11 cellular contexts compared by ENCODE assay signal in genomic region chr18:70418551-70419311, GRCh38.
A peak's percentile ranks its signal among the peaks of the same experiment; 100 is the strongest.
DNase-seq lines count a peak whose midpoint lies in the region; ATAC-seq lines count a peak whose summit lies in the region.
"Had no signal": no experiment of that assay in that cellular context is flagged by ENCODE, and none has a peak within 500 bp of the region (broad histone marks: within the 10 kb centered on the region; RNA-seq: fewer than 3 reads in every experiment).

No MANE protein-coding gene starts in this region.

- peaks cover 12% of the 10 kb centered on the region for H3K27me3 Mint-ChIP-seq in activated naive CD8-positive, alpha-beta T cell treated with anti-CD3 and anti-CD28 coated beads, Interleukin-2, amount 50 U/mL, for 24 hours
- peaks cover 17% of the 10 kb centered on the region for H3K27me3 Mint-ChIP-seq in activated naive CD8-positive, alpha-beta T cell treated with anti-CD3 and anti-CD28 coated beads for 36 hours

- H3K4me1 Mint-ChIP-seq in activated naive CD8-positive, alpha-beta T cell treated with anti-CD3 and anti-CD28 coated beads, Interleukin-2, amount 50 U/mL, for 24 hours = peaks cover 14% of the 10 kb centered on the region
- H3K4me1 Mint-ChIP-seq in activated naive CD8-positive, alpha-beta T cell treated with anti-CD3 and anti-CD28 coated beads for 36 hours = peaks cover 12% of the 10 kb centered on the region
- H3K4me1 Mint-ChIP-seq: B cell had no signal

- peak; percentile 66 for ATAC-seq in activated naive CD8-positive, alpha-beta T cell treated with anti-CD3 and anti-CD28 coated beads, Interleukin-2, amount 50 U/mL, for 24 hours
- ATAC-seq in GM21825 (IDR thresholded peaks at IDR 0.05; ENCODE audit: unreplicated experiment) (peak; percentile 94), HG03432 (IDR thresholded peaks at IDR 0.05; ENCODE audit: unreplicated experiment) (peak; percentile 100)
- peak; percentile 59 for ATAC-seq in stimulated activated naive CD8-positive, alpha-beta T cell treated with anti-CD3 and anti-CD28 coated beads, Interleukin-15, Interleukin-2, amounts not matched to agents 100 U/mL and 50 U/mL, for 24 hours
- ATAC-seq: body of pancreas had no signal

- H3K27ac ChIP-seq in caudate nucleus (ENCODE audit: low read depth, low read length) = no peak overlapping the region
- H3K27ac ChIP-seq: body of pancreas, VCaP had no signal

- H3K27ac Mint-ChIP-seq in activated naive CD8-positive, alpha-beta T cell treated with anti-CD3 and anti-CD28 coated beads, Interleukin-2, amount 50 U/mL, for 24 hours = no peak overlapping the region
- H3K27ac Mint-ChIP-seq in activated naive CD8-positive, alpha-beta T cell treated with anti-CD3 and anti-CD28 coated beads for 36 hours = no peak overlapping the region
- H3K27ac Mint-ChIP-seq: B cell had no signal

- DNase-seq in activated naive CD8-positive, alpha-beta T cell treated with anti-CD3 and anti-CD28 coated beads, Interleukin-2, amount 50 U/mL, for 24 hours = no peak
- no peak for DNase-seq in activated naive CD8-positive, alpha-beta T cell treated with anti-CD3 and anti-CD28 coated beads for 36 hours
- no peak for DNase-seq in stimulated activated naive CD8-positive, alpha-beta T cell treated with anti-CD3 and anti-CD28 coated beads, Interleukin-15, Interleukin-2, amounts not matched to agents 100 U/mL and 50 U/mL, for 24 hours
- DNase-seq in activated CD8-positive, alpha-beta memory T cell treated with anti-CD3 and anti-CD28 coated beads, Interleukin-2, amount 50 U/mL, for 48 hours = no peak
- DNase-seq in caudate nucleus (lab: John Stamatoyannopoulos, UW) (no peak), NCI-H748 treated with DMSO at 0.1 percent for 48 hours (lab: John Stamatoyannopoulos, UW) (no peak)
- DNase-seq: body of pancreas had no signal

- H3K9me3 Mint-ChIP-seq in activated naive CD8-positive, alpha-beta T cell treated with anti-CD3 and anti-CD28 coated beads, Interleukin-2, amount 50 U/mL, for 24 hours = no peaks in the 10 kb centered on the region
- no peaks in the 10 kb centered on the region for H3K9me3 Mint-ChIP-seq in activated naive CD8-positive, alpha-beta T cell treated with anti-CD3 and anti-CD28 coated beads for 36 hours

- H3K4me3 Mint-ChIP-seq in activated naive CD8-positive, alpha-beta T cell treated with anti-CD3 and anti-CD28 coated beads, Interleukin-2, amount 50 U/mL, for 24 hours = no peak overlapping the region
- no peak overlapping the region for H3K4me3 Mint-ChIP-seq in activated naive CD8-positive, alpha-beta T cell treated with anti-CD3 and anti-CD28 coated beads for 36 hours
- H3K4me3 Mint-ChIP-seq: B cell had no signal

- no peaks in the 10 kb centered on the region for H3K36me3 Mint-ChIP-seq in activated naive CD8-positive, alpha-beta T cell treated with anti-CD3 and anti-CD28 coated beads, Interleukin-2, amount 50 U/mL, for 24 hours (ENCODE audit: low read depth)
- no peaks in the 10 kb centered on the region for H3K36me3 Mint-ChIP-seq in activated naive CD8-positive, alpha-beta T cell treated with anti-CD3 and anti-CD28 coated beads for 36 hours
